ENCODE assay signal across 8 cellular contexts in genomic region chr11:67354314-67355022, GRCh38. TPM values are rescaled to one million over a fixed set of nuclear protein-coding genes. Genes with fewer than 3 reads are reported as not detected.
DNase-seq lines count a peak whose midpoint lies in the region; ATAC-seq and TF ChIP-seq lines count a peak whose summit lies in the region.

No MANE protein-coding gene starts in this region.

- no peak for TF ChIP-seq EP300 in gastroesophageal sphincter (IDR thresholded peaks at IDR 0.05)

- H3K4me3 Mint-ChIP-seq in Caco-2 (ENCODE audit: unreplicated experiment) = peak overlapping the region; percentile 83
- H3K4me3 Mint-ChIP-seq in activated CD8-positive, alpha-beta T cell treated with anti-CD3 and anti-CD28 coated beads, Interleukin-2, amount 10 ng/mL, durations not matched to agents 7 days and 5 days = peak overlapping the region; percentile 93

- peaks cover 19% of the 10 kb centered on the region for H3K79me1 ChIP-seq in trophoblast cell (ENCODE audit: low read length)

- peak overlapping the region; percentile 16 for H3K4ac ChIP-seq in trophoblast cell (ENCODE audit: low read depth, low read length)

- peak overlapping the region; percentile 61 for H2AK5ac ChIP-seq in trophoblast cell (ENCODE audit: low read length)

- peak overlapping the region; percentile 26 for H3K4me2 ChIP-seq in trophoblast cell (ENCODE audit: low read length)

- TF ChIP-seq POLR2A in gastroesophageal sphincter (IDR thresholded peaks at IDR 0.05) = no peak

- H3K4me1 Mint-ChIP-seq in Caco-2 (ENCODE audit: low read depth, unreplicated experiment) = peaks cover 17% of the 10 kb centered on the region
- peaks cover 42% of the 10 kb centered on the region for H3K4me1 Mint-ChIP-seq in activated CD8-positive, alpha-beta T cell treated with anti-CD3 and anti-CD28 coated beads, Interleukin-2, amount 10 ng/mL, durations not matched to agents 7 days and 5 days (ENCODE audit: low read depth)

- H3K36me3 ChIP-seq in Caco-2 (ENCODE audit: control insufficient read depth, insufficient read depth, low read length) (no peaks in the 10 kb centered on the region), gastroesophageal sphincter (no peaks in the 10 kb centered on the region), trophoblast cell (ENCODE audit: control insufficient read depth in 1 of 2, insufficient read depth in 2 of 2, low read length in 2 of 2) (no peaks in the 10 kb centered on the region)

- WGBS in gastroesophageal sphincter (ENCODE audit: low coverage in 1 of 2), 2 donors = 0 to 6% methylated on average over 1 to 2 of the region's 3 CpGs
- WGBS in trophoblast cell (ENCODE audit: extremely low coverage, insufficient coverage, insufficient read length) = no CpG with 5 or more reads among the region's 3 CpGs

- peaks cover 9% of the 10 kb centered on the region for H3K79me2 ChIP-seq in trophoblast cell (ENCODE audit: control insufficient read depth, insufficient read depth, low read length, poor library complexity)

- H3K18ac ChIP-seq in trophoblast cell (ENCODE audit: low read length) = peak overlapping the region; percentile 20

- DNase-seq in Caco-2 = peak; percentile 91 to 97
- DNase-seq in HT-29 (ENCODE audit: low spot score) = peak; percentile 98
- no peak for DNase-seq in activated CD8-positive, alpha-beta T cell treated with anti-CD3 and anti-CD28 coated beads, Interleukin-2, amount 10 ng/mL, durations not matched to agents 7 days and 5 days
- DNase-seq in trophoblast cell = peak; percentile 57 to 61
- no peak for DNase-seq in cortex of kidney (lab: John Stamatoyannopoulos, UW)

- H3K9me3 ChIP-seq in Caco-2 (no peaks in the 10 kb centered on the region), gastroesophageal sphincter (no peaks in the 10 kb centered on the region), trophoblast cell (ENCODE audit: insufficient read depth, low read depth, low read length) (no peaks in the 10 kb centered on the region)

- peak overlapping the region; percentile 52 for H2BK5ac ChIP-seq in trophoblast cell (ENCODE audit: low read depth, low read length, poor library complexity)

- peak overlapping the region; percentile 50 for H3K4me3 ChIP-seq in Caco-2 (ENCODE audit: low read depth, low read length)
- peak overlapping the region in 1 of 2 donors; percentile 80 for H3K4me3 ChIP-seq in gastroesophageal sphincter
- no peak overlapping the region for H3K4me3 ChIP-seq in trophoblast cell (ENCODE audit: low read depth, low read length)

- peak overlapping the region; percentile 41 for H2BK12ac ChIP-seq in trophoblast cell (ENCODE audit: low read length)

- H4K91ac ChIP-seq in trophoblast cell (ENCODE audit: low read depth, low read length) = peak overlapping the region; percentile 82

- H3K23ac ChIP-seq in trophoblast cell (ENCODE audit: low read length) = no peak overlapping the region

- no peaks in the 10 kb centered on the region for H3K27me3 Mint-ChIP-seq in Caco-2 (ENCODE audit: insufficient read depth, unreplicated experiment)
- peaks cover 13% of the 10 kb centered on the region for H3K27me3 Mint-ChIP-seq in activated CD8-positive, alpha-beta T cell treated with anti-CD3 and anti-CD28 coated beads, Interleukin-2, amount 10 ng/mL, durations not matched to agents 7 days and 5 days (ENCODE audit: low read depth)

- no peak for ATAC-seq in activated CD8-positive, alpha-beta T cell treated with anti-CD3 and anti-CD28 coated beads, Interleukin-2, amount 10 ng/mL, durations not matched to agents 7 days and 5 days
- ATAC-seq in gastroesophageal sphincter = peak; percentile 50
- ATAC-seq in GM21423 (IDR thresholded peaks at IDR 0.05; ENCODE audit: unreplicated experiment) = no peak
- ATAC-seq in HG02588 (IDR thresholded peaks at IDR 0.05; ENCODE audit: unreplicated experiment) = no peak

- H4K8ac ChIP-seq in trophoblast cell (ENCODE audit: low read depth, low read length) = peak overlapping the region; percentile 32

- H3K36me3 Mint-ChIP-seq in Caco-2 (ENCODE audit: insufficient read depth, unreplicated experiment) = peaks cover 16% of the 10 kb centered on the region
- H3K36me3 Mint-ChIP-seq in activated CD8-positive, alpha-beta T cell treated with anti-CD3 and anti-CD28 coated beads, Interleukin-2, amount 10 ng/mL, durations not matched to agents 7 days and 5 days (ENCODE audit: low read depth) = peaks cover 8% of the 10 kb centered on the region

- no peak overlapping the region for H2AFZ ChIP-seq in trophoblast cell (ENCODE audit: insufficient read depth, low read length, poor library complexity)

- H3K9me3 Mint-ChIP-seq in Caco-2 (ENCODE audit: unreplicated experiment) = no peaks in the 10 kb centered on the region
- no peaks in the 10 kb centered on the region for H3K9me3 Mint-ChIP-seq in activated CD8-positive, alpha-beta T cell treated with anti-CD3 and anti-CD28 coated beads, Interleukin-2, amount 10 ng/mL, durations not matched to agents 7 days and 5 days (ENCODE audit: insufficient read depth)

- H2BK120ac ChIP-seq in trophoblast cell (ENCODE audit: insufficient read depth, low read length, poor library complexity) = peak overlapping the region; percentile 43

- BruUV-seq in Caco-2 (replicated peaks; lab: Mats Ljungman, UMichigan) = no TSS peak

- H3K14ac ChIP-seq in trophoblast cell (ENCODE audit: low read length) = peak overlapping the region; percentile 52

- no peaks in the 10 kb centered on the region for H3K27me3 ChIP-seq in Caco-2 (replicated peaks; ENCODE audit: control insufficient read depth, insufficient read depth, low read length)
- no peaks in the 10 kb centered on the region for H3K27me3 ChIP-seq in gastroesophageal sphincter
- no peaks in the 10 kb centered on the region for H3K27me3 ChIP-seq in trophoblast cell (ENCODE audit: insufficient read depth, low read length)

- H3K27ac ChIP-seq in gastroesophageal sphincter (peak overlapping the region; percentile 87 to 99 (median 94)), trophoblast cell (ENCODE audit: low read depth, low read length) (peak overlapping the region; percentile 91)

- peak overlapping the region; percentile 81 for H3K27ac Mint-ChIP-seq in Caco-2 (ENCODE audit: unreplicated experiment)
- peak overlapping the region; percentile 89 for H3K27ac Mint-ChIP-seq in activated CD8-positive, alpha-beta T cell treated with anti-CD3 and anti-CD28 coated beads, Interleukin-2, amount 10 ng/mL, durations not matched to agents 7 days and 5 days

- CTCF ChIA-PET in Caco-2 (lab: Charles Lee) = interaction anchor here (0.6 to 17.9 kb wide), 8 partner anchors 8 to 259 kb away, joined by 3 to 775 read pairs (median 14); partner anchors contain the start of genes CLCF1, PPP1CA and RAD9A
- CTCF ChIA-PET in activated CD8-positive, alpha-beta T cell treated with anti-CD3 and anti-CD28 coated beads, Interleukin-2, amount 10 ng/mL, durations not matched to agents 7 days and 5 days (lab: Charles Lee) = interaction anchor here (0.9 to 18.4 kb wide), 8 partner anchors 10 to 101 kb away, joined by 4 to 998 read pairs (median 30); partner anchors contain the start of genes CLCF1, PPP1CA and RAD9A

- peaks cover 45% of the 10 kb centered on the region for H3K4me1 ChIP-seq in Caco-2
- peaks cover 7 to 84% (median 60%) of the 10 kb centered on the region in 3 donors for H3K4me1 ChIP-seq in gastroesophageal sphincter
- H3K4me1 ChIP-seq in trophoblast cell (ENCODE audit: control insufficient read depth in 1 of 2, insufficient read depth in 2 of 2, low read length in 2 of 2) = peaks cover 18 to 25% of the 10 kb centered on the region in 2 experiments

- no peak overlapping the region for H3K9ac ChIP-seq in trophoblast cell (ENCODE audit: low read length)

- intact Hi-C loops in Caco-2 (cut with micrococcal nuclease; ENCODE audit: unreplicated experiment) = loop anchor here (1.0 to 5.0 kb wide), 2 partner anchors 8 to 228 kb away; partner anchors contain the start of gene GSTP1

- peak overlapping the region; percentile 72 for H4K12ac ChIP-seq in trophoblast cell (ENCODE audit: low read depth, low read length)

- POLR2A ChIA-PET in Caco-2 (lab: Charles Lee) = interaction anchor here (1.2 to 2.7 kb wide), 5 partner anchors 19 to 47 kb away, joined by 3 to 31 read pairs (median 10); partner anchors contain the start of genes CLCF1, PPP1CA and RAD9A
- POLR2A ChIA-PET in activated CD8-positive, alpha-beta T cell treated with anti-CD3 and anti-CD28 coated beads, Interleukin-2, amount 10 ng/mL, durations not matched to agents 7 days and 5 days (lab: Charles Lee) = interaction anchor here (0.8 to 2.8 kb wide), 10 partner anchors 8 to 115 kb away, joined by 3 to 28 read pairs (median 7); partner anchors contain the start of gene PTPRCAP

- TF ChIP-seq CTCF in Caco-2 (IDR thresholded peaks at IDR 0.05; ENCODE audit: insufficient read depth in 1 of 2, low read depth in 1 of 2, low read length in 1 of 2, severe bottlenecking in 1 of 2, unreplicated experiment in 1 of 2) (peak; percentile 21 to 24), gastroesophageal sphincter (IDR thresholded peaks at IDR 0.05) (peak in 3 of 4 experiments; percentile 26 to 43 (median 28))

RNA-seq across cellular contexts. Expression of gene POLD4, which starts 1.1 kb away (rescaled TPM):
- total RNA-seq in Caco-2 (2022) (29.8 and 30.8 TPM in 2 replicates), gastroesophageal sphincter (10 to 100 TPM; 65.7 to 87.3 (median 74.4) TPM)
- 137 and 138 TPM in 2 replicates for total RNA-seq in HT-29 (2014; rRNA removed; shearing (Covaris generic))
- 10 to 100 TPM; 53.2 to 56.7 TPM for total RNA-seq in activated CD8-positive, alpha-beta T cell treated with anti-CD3 and anti-CD28 coated beads, Interleukin-2, amount 10 ng/mL, durations not matched to agents 7 days and 5 days
- polyA plus RNA-seq in trophoblast cell (2013) = 45.2 and 45.7 TPM in 2 replicates

RNA-seq across cellular contexts. Expression of gene CLCF1, which starts 18.9 kb away (rescaled TPM):
- total RNA-seq in Caco-2 (2022) = 4.5 and 5.8 TPM in 2 replicates
- total RNA-seq in HT-29 (2014; rRNA removed; shearing (Covaris generic)) = 25.5 and 29.7 TPM in 2 replicates
- under 1 TPM; 0.29 to 0.50 TPM for total RNA-seq in activated CD8-positive, alpha-beta T cell treated with anti-CD3 and anti-CD28 coated beads, Interleukin-2, amount 10 ng/mL, durations not matched to agents 7 days and 5 days
- total RNA-seq in gastroesophageal sphincter = 10 to 100 TPM in 1 of 4 donors, 1 to 10 TPM in 3; 6.1 to 21.7 (median 9.4) TPM
- polyA plus RNA-seq in trophoblast cell (2013) = 3.1 TPM in 2 replicates

RNA-seq across cellular contexts. Expression of gene RAD9A, which starts 37.3 kb away (rescaled TPM):
- total RNA-seq in Caco-2 (2022) (55.1 and 63.5 TPM in 2 replicates), gastroesophageal sphincter (10 to 100 TPM in 2 of 4 donors, 1 to 10 TPM in 2; 8.5 to 16.0 (median 11.1) TPM)
- 35.2 and 38.4 TPM in 2 replicates for total RNA-seq in HT-29 (2014; rRNA removed; shearing (Covaris generic))
- 10 to 100 TPM; 59.5 to 60.4 TPM for total RNA-seq in activated CD8-positive, alpha-beta T cell treated with anti-CD3 and anti-CD28 coated beads, Interleukin-2, amount 10 ng/mL, durations not matched to agents 7 days and 5 days
- polyA plus RNA-seq in trophoblast cell (2013) = 13.2 and 14.2 TPM in 2 replicates

RNA-seq across cellular contexts. Expression of gene PPP1CA, which starts 47.2 kb away (rescaled TPM):
- total RNA-seq in Caco-2 (2022) = 384 and 389 TPM in 2 replicates
- total RNA-seq in HT-29 (2014; rRNA removed; shearing (Covaris generic)) = 610 and 631 TPM in 2 replicates
- 100 to 1,000 TPM; 429 to 434 TPM for total RNA-seq in activated CD8-positive, alpha-beta T cell treated with anti-CD3 and anti-CD28 coated beads, Interleukin-2, amount 10 ng/mL, durations not matched to agents 7 days and 5 days
- 10 to 100 TPM; 49.9 to 78.6 (median 63.4) TPM for total RNA-seq in gastroesophageal sphincter
- polyA plus RNA-seq in trophoblast cell (2013) = 208 and 213 TPM in 2 replicates

RNA-seq across cellular contexts. Expression of gene TBC1D10C, which starts 49.4 kb away (rescaled TPM):
- total RNA-seq in Caco-2 (2022) = 0.26 TPM in 1 of 2 replicates, not detected in the other
- 0.15 TPM in 1 of 2 replicates, not detected in the other for total RNA-seq in HT-29 (2014; rRNA removed; shearing (Covaris generic))
- total RNA-seq in activated CD8-positive, alpha-beta T cell treated with anti-CD3 and anti-CD28 coated beads, Interleukin-2, amount 10 ng/mL, durations not matched to agents 7 days and 5 days = 100 to 1,000 TPM; 345 to 352 TPM
- 1 to 10 TPM in 3 of 4 donors, under 1 TPM in 1; 0.30 to 2.0 (median 1.5) TPM for total RNA-seq in gastroesophageal sphincter
- polyA plus RNA-seq in trophoblast cell (2013) = 0.04 and 0.15 TPM in 2 replicates

Comparison
In these comparisons a context has a peak if more than half of its experiments do, and no peak if none do; other contexts are left out.
1. DNase-seq: peak in Caco-2 (2 of 2), HT-29 (single experiment) and trophoblast cell (2 of 2); none in activated CD8-positive, alpha-beta T cell treated with anti-CD3 and anti-CD28 coated beads, Interleukin-2, amount 10 ng/mL, durations not matched to agents 7 days and 5 days (single experiment) and cortex of kidney (single experiment).